9 cellular contexts compared by ENCODE assay signal in genomic region chr2:27489118-27489497, GRCh38. TPM values are rescaled to one million over a fixed set of nuclear protein-coding genes. Genes with fewer than 3 reads are reported as not detected.
DNase-seq lines count a peak whose midpoint lies in the region; ATAC-seq, FAIRE-seq and TF ChIP-seq lines count a peak whose summit lies in the region.
"Had no signal": no experiment of that assay in that cellular context is flagged by ENCODE, and none has a peak within 500 bp of the region (broad histone marks: within the 10 kb centered on the region; RNA-seq: fewer than 3 reads in every experiment).

No MANE protein-coding gene starts in this region.

- peaks cover 27% of the 10 kb centered on the region for H3K4me1 Mint-ChIP-seq in activated CD4-positive, alpha-beta T cell treated with anti-CD3 and anti-CD28 coated beads, Interleukin-2, amount 10 ng/mL, durations not matched to agents 7 days and 5 days
- H3K4me1 Mint-ChIP-seq in immature natural killer cell = peaks cover 20 to 24% of the 10 kb centered on the region in 2 donors

- TF ChIP-seq CTCF in ascending aorta (IDR thresholded peaks at IDR 0.05) = no peak

- intact Hi-C loops in ascending aorta (cut with DNase I) = loop anchor here (1.0 to 5.0 kb wide), 5 partner anchors 60 to 140 kb away; partner anchors contain the start of genes CCDC121, EIF2B4, GPN1 and NRBP1

- H3K4me3 ChIP-seq in ascending aorta = peak overlapping the region; percentile 54 to 73

- POLR2A ChIA-PET in activated CD4-positive, alpha-beta T cell treated with anti-CD3 and anti-CD28 coated beads, Interleukin-2, amount 10 ng/mL, durations not matched to agents 7 days and 5 days (lab: Charles Lee) = no interaction called here

- H3K27ac ChIP-seq in ascending aorta = peak overlapping the region; percentile 51 to 77

- no peaks in the 10 kb centered on the region for H3K9me3 ChIP-seq in ascending aorta

- no peaks in the 10 kb centered on the region for H3K27me3 ChIP-seq in ascending aorta

- peaks cover 10% of the 10 kb centered on the region for H3K27me3 Mint-ChIP-seq in activated CD4-positive, alpha-beta T cell treated with anti-CD3 and anti-CD28 coated beads, Interleukin-2, amount 10 ng/mL, durations not matched to agents 7 days and 5 days
- peaks cover 10 to 21% (median 19%) of the 10 kb centered on the region in 3 donors for H3K27me3 Mint-ChIP-seq in immature natural killer cell (ENCODE audit: low read depth in 3 of 3)

- H3K36me3 Mint-ChIP-seq in activated CD4-positive, alpha-beta T cell treated with anti-CD3 and anti-CD28 coated beads, Interleukin-2, amount 10 ng/mL, durations not matched to agents 7 days and 5 days (ENCODE audit: low read depth) = no peaks in the 10 kb centered on the region
- peaks cover 0 to 10% (median 0%) of the 10 kb centered on the region in 3 donors for H3K36me3 Mint-ChIP-seq in immature natural killer cell

- H3K4me1 ChIP-seq in ascending aorta = peaks cover 0 to 14% of the 10 kb centered on the region in 2 donors

- no peak for FAIRE-seq in frontal cortex (lab: Jason Lieb, UNC)

- peak overlapping the region; percentile 90 for H3K27ac Mint-ChIP-seq in activated CD4-positive, alpha-beta T cell treated with anti-CD3 and anti-CD28 coated beads, Interleukin-2, amount 10 ng/mL, durations not matched to agents 7 days and 5 days
- peak overlapping the region; percentile 94 to 99 (median 98) for H3K27ac Mint-ChIP-seq in immature natural killer cell

- CTCF ChIA-PET in activated CD4-positive, alpha-beta T cell treated with anti-CD3 and anti-CD28 coated beads, Interleukin-2, amount 10 ng/mL, durations not matched to agents 7 days and 5 days (lab: Charles Lee) = no interaction called here

- peak overlapping the region; percentile 81 for H3K4me3 Mint-ChIP-seq in activated CD4-positive, alpha-beta T cell treated with anti-CD3 and anti-CD28 coated beads, Interleukin-2, amount 10 ng/mL, durations not matched to agents 7 days and 5 days
- H3K4me3 Mint-ChIP-seq in immature natural killer cell = peak overlapping the region; percentile 85 to 94 (median 92)

- DNase-seq in activated CD4-positive, alpha-beta T cell treated with anti-CD3 and anti-CD28 coated beads, Interleukin-2, amount 10 ng/mL, durations not matched to agents 7 days and 5 days = no peak
- DNase-seq in activated CD4-positive, alpha-beta T cell treated with anti-CD3 and anti-CD28 coated beads, Interleukin-2, amount 50 U/mL, for 48 hours = no peak
- peak; percentile 6 for DNase-seq in M059J (ENCODE audit: low read depth)
- peak in 1 of 2 donors; percentile 66 for DNase-seq in ascending aorta (ENCODE audit: low spot score in 2 of 2)
- no peak for DNase-seq in immature natural killer cell
- peak; percentile 11 for DNase-seq in stimulated activated naive CD8-positive, alpha-beta T cell treated with anti-CD3 and anti-CD28 coated beads, Interleukin-15, Interleukin-2, amounts not matched to agents 100 U/mL and 50 U/mL, for 24 hours
- DNase-seq in NCI-H226 = no peak
- no peak for DNase-seq in frontal cortex (ENCODE audit: low spot score in 2 of 2)

- ATAC-seq in stimulated activated naive CD8-positive, alpha-beta T cell treated with anti-CD3 and anti-CD28 coated beads, Interleukin-15, Interleukin-2, amounts not matched to agents 100 U/mL and 50 U/mL, for 24 hours = no peak

- peaks cover 6 to 12% of the 10 kb centered on the region in 2 donors for H3K36me3 ChIP-seq in ascending aorta

- no peaks in the 10 kb centered on the region for H3K9me3 Mint-ChIP-seq in activated CD4-positive, alpha-beta T cell treated with anti-CD3 and anti-CD28 coated beads, Interleukin-2, amount 10 ng/mL, durations not matched to agents 7 days and 5 days
- H3K9me3 Mint-ChIP-seq in immature natural killer cell = peaks cover 0 to 2% (median 0%) of the 10 kb centered on the region in 6 donors

RNA-seq across cellular contexts. Expression of gene IFT172, which starts 0.4 kb away (rescaled TPM):
- 1 to 10 TPM; 9.3 to 9.8 TPM for total RNA-seq in activated CD4-positive, alpha-beta T cell treated with anti-CD3 and anti-CD28 coated beads, Interleukin-2, amount 10 ng/mL, durations not matched to agents 7 days and 5 days
- 2.8 and 5.7 TPM in 2 replicates for total RNA-seq in M059J (2014; rRNA removed; shearing (Covaris generic))
- total RNA-seq in ascending aorta (204 TPM), frontal cortex (36.3 TPM)
- 1 to 10 TPM in 2 of 3 donors, under 1 TPM in 1; 0.76 to 8.4 (median 3.1) TPM for polyA plus RNA-seq in immature natural killer cell

RNA-seq across cellular contexts. Expression of gene FNDC4, which starts 5.9 kb away (rescaled TPM):
- total RNA-seq in activated CD4-positive, alpha-beta T cell treated with anti-CD3 and anti-CD28 coated beads, Interleukin-2, amount 10 ng/mL, durations not matched to agents 7 days and 5 days = not detected
- 2.6 and 3.1 TPM in 2 replicates for total RNA-seq in M059J (2014; rRNA removed; shearing (Covaris generic))
- total RNA-seq in ascending aorta (18.1 TPM), frontal cortex (45.7 TPM)
- polyA plus RNA-seq in immature natural killer cell = not detected

RNA-seq across cellular contexts. Expression of gene GCKR, which starts 7.5 kb away (rescaled TPM):
- not detected for total RNA-seq in activated CD4-positive, alpha-beta T cell treated with anti-CD3 and anti-CD28 coated beads, Interleukin-2, amount 10 ng/mL, durations not matched to agents 7 days and 5 days
- not detected in 2 replicates for total RNA-seq in M059J (2014; rRNA removed; shearing (Covaris generic))
- total RNA-seq in ascending aorta (not detected), frontal cortex (1.6 TPM)
- polyA plus RNA-seq in immature natural killer cell = not detected

RNA-seq across cellular contexts. Expression of gene KRTCAP3, which starts 46.9 kb away (rescaled TPM):
- 1 to 10 TPM; 7.1 to 8.3 TPM for total RNA-seq in activated CD4-positive, alpha-beta T cell treated with anti-CD3 and anti-CD28 coated beads, Interleukin-2, amount 10 ng/mL, durations not matched to agents 7 days and 5 days
- total RNA-seq in M059J (2014; rRNA removed; shearing (Covaris generic)) = not detected in 2 replicates
- total RNA-seq in ascending aorta = not detected
- under 1 TPM in 1 of 3 donors, not detected in 2; 0.63 TPM for polyA plus RNA-seq in immature natural killer cell
- not detected for total RNA-seq in frontal cortex
- total RNA-seq: glomerular endothelial cell had no signal

Comparison
In these comparisons a context has a peak if more than half of its experiments do, and no peak if none do; other contexts are left out.
1. DNase-seq: peak in M059J (single experiment) and stimulated activated naive CD8-positive, alpha-beta T cell treated with anti-CD3 and anti-CD28 coated beads, Interleukin-15, Interleukin-2, amounts not matched to agents 100 U/mL and 50 U/mL, for 24 hours (single experiment); none in activated CD4-positive, alpha-beta T cell treated with anti-CD3 and anti-CD28 coated beads, Interleukin-2, amount 10 ng/mL, durations not matched to agents 7 days and 5 days (single experiment), activated CD4-positive, alpha-beta T cell treated with anti-CD3 and anti-CD28 coated beads, Interleukin-2, amount 50 U/mL, for 48 hours (0 of 2), immature natural killer cell (0 of 3), NCI-H226 (single experiment) and frontal cortex (0 of 2).